11 cellular contexts compared by ENCODE assay signal in genomic region chr22:27238935-27239510, GRCh38.
DNase-seq lines count a peak whose midpoint lies in the region; FAIRE-seq and TF ChIP-seq lines count a peak whose summit lies in the region.
"Had no signal": no experiment of that assay in that cellular context is flagged by ENCODE, and none has a peak within 500 bp of the region (broad histone marks: within the 10 kb centered on the region; RNA-seq: fewer than 3 reads in every experiment).

No MANE protein-coding gene starts in this region.

- BruUV-seq in mammary epithelial cell (replicated peaks; lab: Mats Ljungman, UMichigan), result no TSS peak

- no peaks in the 10 kb centered on the region for H3K4me1 Mint-ChIP-seq in T-helper 2 cell treated with Interferon-gamma antibody and Interleukin-4, amounts not matched to agents 5 μg/mL and 100 μg/mL, for 36 hours (ENCODE audit: low read depth)

- H3K9ac ChIP-seq in mammary epithelial cell (ENCODE audit: insufficient read depth, low read length), result no peak overlapping the region

- H3K4me1 ChIP-seq in mammary epithelial cell (ENCODE audit: insufficient read depth, low read length), result peaks cover 12% of the 10 kb centered on the region

- no peaks in the 10 kb centered on the region for H4K20me1 ChIP-seq in mammary epithelial cell (ENCODE audit: insufficient read depth, low read length)

- in situ Hi-C loops in mammary epithelial cell (cut with MboI; ENCODE audit: low sequenced_read_pairs in 2 of 2), result no loop called here

- no peaks in the 10 kb centered on the region for H3K27me3 Mint-ChIP-seq in T-helper 2 cell treated with Interferon-gamma antibody and Interleukin-4, amounts not matched to agents 5 μg/mL and 100 μg/mL, for 36 hours (ENCODE audit: low read depth)

- peak; percentile 100 for FAIRE-seq in urothelium cell line (lab: Jason Lieb, UNC)
- FAIRE-seq: GM19239 had no signal

- 10% methylated on average over 7 of the region's 10 CpGs for WGBS in mammary epithelial cell (ENCODE audit: low coverage, missing lambda C conversion rate)

- no peak for TF ChIP-seq CTCF in mammary epithelial cell (conservative IDR thresholded peaks at IDR 0.05 in 1 of 2, IDR thresholded peaks at IDR 0.05 in 1 of 2; ENCODE audit: extremely low read depth in 1 of 2, insufficient read depth in 1 of 2, low read depth in 1 of 2, low read length in 2 of 2)

- no peaks in the 10 kb centered on the region for H3K36me3 Mint-ChIP-seq in T-helper 2 cell treated with Interferon-gamma antibody and Interleukin-4, amounts not matched to agents 5 μg/mL and 100 μg/mL, for 36 hours (ENCODE audit: low read depth)

- intact Hi-C loops in mammary epithelial cell (cut with micrococcal nuclease), result no loop called here

- dilution Hi-C loops in mammary epithelial cell (cut with HindIII; ENCODE audit: low sequenced_read_pairs), result no loop called here

- no peaks in the 10 kb centered on the region for H3K79me2 ChIP-seq in mammary epithelial cell (ENCODE audit: insufficient read depth, low read length)

- H3K4me2 ChIP-seq in mammary epithelial cell (ENCODE audit: insufficient read depth, low read depth, low read length), result no peak overlapping the region

- CTCF ChIA-PET in mammary epithelial cell (lab: Charles Lee; ENCODE audit: low non-redundant PET), result no interaction called here

- H3K9me3 ChIP-seq in mammary epithelial cell (replicated peaks; ENCODE audit: insufficient read depth, low read length), result no peaks in the 10 kb centered on the region

- H3K4me3 Mint-ChIP-seq in T-helper 2 cell treated with Interferon-gamma antibody and Interleukin-4, amounts not matched to agents 5 μg/mL and 100 μg/mL, for 36 hours, result no peak overlapping the region
- H3K4me3 Mint-ChIP-seq: effector memory CD8-positive, alpha-beta T cell had no signal

- H3K27ac Mint-ChIP-seq in T-helper 2 cell treated with Interferon-gamma antibody and Interleukin-4, amounts not matched to agents 5 μg/mL and 100 μg/mL, for 36 hours, result no peak overlapping the region
- H3K27ac Mint-ChIP-seq: effector memory CD8-positive, alpha-beta T cell had no signal

- no peaks in the 10 kb centered on the region for H3K9me3 Mint-ChIP-seq in T-helper 2 cell treated with Interferon-gamma antibody and Interleukin-4, amounts not matched to agents 5 μg/mL and 100 μg/mL, for 36 hours
- H3K9me3 Mint-ChIP-seq: effector memory CD8-positive, alpha-beta T cell had no signal

- DNase-seq in NCI-H1105 treated with DMSO at 0.1 percent for 48 hours (lab: John Stamatoyannopoulos, UW) (peak; percentile 4), NCI-H1105 (lab: John Stamatoyannopoulos, UW) (no peak), mammary epithelial cell (peak; percentile 87), left kidney (ENCODE audit: low read depth, low spot score) (peak; percentile 91), urothelium cell line (ENCODE audit: low spot score) (peak; percentile 100)
- no peak for DNase-seq in T-helper 2 cell treated with Interferon-gamma antibody and Interleukin-4, amounts not matched to agents 5 μg/mL and 100 μg/mL, for 36 hours (ENCODE audit: low spot score)
- no peak for DNase-seq in stimulated activated naive CD4-positive, alpha-beta T cell (lab: John Stamatoyannopoulos, UW)
- DNase-seq in activated T-cell treated with anti-CD3 and anti-CD28 coated beads, Interleukin-2, amount 50 U/mL, for 1 hour, result no peak
- DNase-seq: effector memory CD8-positive, alpha-beta T cell had no signal

- H3K27ac ChIP-seq in mammary epithelial cell (ENCODE audit: insufficient read depth, low read depth, low read length), result no peak overlapping the region
- H3K27ac ChIP-seq: 22Rv1 had no signal

- no peak overlapping the region for H2AFZ ChIP-seq in mammary epithelial cell (ENCODE audit: low read depth, low read length)

- H3K4me3 ChIP-seq in mammary epithelial cell (replicated peaks in 1 of 3; ENCODE audit: insufficient read depth in 1 of 3, low read depth in 2 of 3, low read length in 3 of 3), result no peak overlapping the region

- H3K27me3 ChIP-seq in mammary epithelial cell (ENCODE audit: insufficient read depth, low read length), result peaks cover under 1% of the 10 kb centered on the region

- H3K36me3 ChIP-seq in mammary epithelial cell (ENCODE audit: insufficient read depth, low read length), result no peaks in the 10 kb centered on the region

Comparison
In these comparisons a context has a peak if more than half of its experiments do, and no peak if none do; other contexts are left out.
1. DNase-seq: peak in NCI-H1105 treated with DMSO at 0.1 percent for 48 hours (single experiment), mammary epithelial cell (single experiment), left kidney (single experiment) and urothelium cell line (single experiment); none in NCI-H1105 (single experiment), T-helper 2 cell treated with Interferon-gamma antibody and Interleukin-4, amounts not matched to agents 5 μg/mL and 100 μg/mL, for 36 hours (single experiment), stimulated activated naive CD4-positive, alpha-beta T cell (0 of 6) and activated T-cell treated with anti-CD3 and anti-CD28 coated beads, Interleukin-2, amount 50 U/mL, for 1 hour (single experiment).